22 cellular contexts compared by ENCODE assay signal in the genomic region with DNA sequence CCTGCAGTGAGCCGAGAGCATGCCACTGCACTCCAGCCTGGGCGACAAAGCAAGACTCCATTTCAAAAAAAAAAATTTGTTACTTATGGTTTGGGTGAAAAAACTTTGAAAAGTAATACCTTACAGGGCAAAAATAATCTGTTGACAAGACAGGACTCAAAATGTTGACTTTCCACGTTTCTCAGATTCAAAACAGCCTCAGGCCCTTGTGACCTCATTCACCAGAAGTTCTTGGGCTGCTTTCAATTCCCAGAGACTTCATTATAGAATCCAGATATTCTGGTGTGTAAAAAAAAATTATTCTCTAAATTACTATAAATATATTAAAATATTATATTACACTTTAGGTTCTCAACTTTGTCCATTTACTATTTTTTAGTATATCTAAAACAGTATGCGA.
A peak's percentile ranks its signal among the peaks of the same experiment; 100 is the strongest.
DNase-seq lines count a peak whose midpoint lies in the region; ATAC-seq and TF ChIP-seq lines count a peak whose summit lies in the region.
"Had no signal": no experiment of that assay in that cellular context is flagged by ENCODE, and none has a peak within 500 bp of the region (broad histone marks: within the 10 kb centered on the region; RNA-seq: fewer than 3 reads in every experiment).

No MANE protein-coding gene starts in this region.

- no peaks in the 10 kb centered on the region; the same call in 1 of the 2 replicates for H3F3A ChIP-seq in GM23248 (ENCODE audit: insufficient read depth)
- no peaks in the 10 kb centered on the region for H3F3A ChIP-seq in PC-3 (ENCODE audit: low read length, unreplicated experiment)

- POLR2A ChIA-PET in PC-3 (lab: Charles Lee; ENCODE audit: unreplicated experiment), result no interaction called here

- H2BK12ac ChIP-seq in mesenchymal stem cell (ENCODE audit: low read length in 2 of 2), result no peak overlapping the region

- peak; percentile 16 for DNase-seq in EL
- DNase-seq in GM23248, result peak; percentile 22
- DNase-seq in adipocyte (ENCODE audit: low read depth), result peak; percentile 24
- no peak for DNase-seq in mesenchymal stem cell
- DNase-seq in PC-3, result no peak
- DNase-seq: 8988T; ACHN; BE2C; C1 segment of cervical spinal cord; CD4-positive, alpha-beta memory T cell; CD4-positive, CD25-positive, alpha-beta regulatory T cell; CD8-positive, alpha-beta memory T cell; COR-L47; DMS 273 treated with DMSO at 0.1 percent for 48 hours; DMS153; DMS79 treated with DMSO at 0.1 percent for 48 hours; GDM1 had no signal

- 62 to 73% methylated on average over 4 of the region's 4 CpGs for WGBS in GM23248 (ENCODE audit: low coverage in 1 of 2, low lambda C conversion rate in 2 of 2, missing lambda C conversion rate in 2 of 2), 2 experiments
- WGBS in mesenchymal stem cell, result 82% methylated on average over 2 of the region's 4 CpGs

- intact Hi-C loops in PC-3 (cut with micrococcal nuclease), result no loop called here

- H3K27ac ChIP-seq in GM23248 (no peak overlapping the region), mesenchymal stem cell (ENCODE audit: low read length, poor library complexity, severe bottlenecking) (no peak overlapping the region), PC-3 (ENCODE audit: low read length) (no peak overlapping the region)
- H3K27ac ChIP-seq: BLaER1 had no signal

- no peak overlapping the region for H4K91ac ChIP-seq in mesenchymal stem cell (ENCODE audit: low read length)

- no peaks in the 10 kb centered on the region for H3K27me3 ChIP-seq in GM23248 (replicated peaks; ENCODE audit: insufficient read depth)
- H3K27me3 ChIP-seq in adipocyte (replicated peaks; ENCODE audit: control insufficient read depth, insufficient read depth, low read length), result no peaks in the 10 kb centered on the region
- H3K27me3 ChIP-seq in mesenchymal stem cell (ENCODE audit: control insufficient read depth in 1 of 2, insufficient read depth in 1 of 2, low read length in 2 of 2), result peaks cover 0 to 15% of the 10 kb centered on the region in 2 experiments
- H3K27me3 ChIP-seq in PC-3 (ENCODE audit: low read length), result no peaks in the 10 kb centered on the region
- H3K27me3 ChIP-seq: BE2C, BLaER1 had no signal

- H3K79me2 ChIP-seq in GM23248 (ENCODE audit: insufficient read depth) (0 out of 2 replicates have a peak, but pooled peaks cover 12% of the 10 kb centered on the region), PC-3 (ENCODE audit: low read length) (no peaks in the 10 kb centered on the region)

- H3K9me3 ChIP-seq in GM23248 (ENCODE audit: low read depth), result no peaks in the 10 kb centered on the region
- no peaks in the 10 kb centered on the region for H3K9me3 ChIP-seq in adipocyte (ENCODE audit: control insufficient read depth, low read length)
- no peaks in the 10 kb centered on the region for H3K9me3 ChIP-seq in mesenchymal stem cell (ENCODE audit: control insufficient read depth, low read length)
- H3K9me3 ChIP-seq in PC-3 (ENCODE audit: low read length), result no peaks in the 10 kb centered on the region
- H3K9me3 ChIP-seq: BE2C had no signal

- H4K20me1 ChIP-seq in GM23248 (ENCODE audit: insufficient read depth) (no peaks in the 10 kb centered on the region), PC-3 (ENCODE audit: low read length) (no peaks in the 10 kb centered on the region)

- H3K9ac ChIP-seq in GM23248 (no peak overlapping the region), adipocyte (ENCODE audit: low read length) (no peak overlapping the region), mesenchymal stem cell (ENCODE audit: low read length) (no peak overlapping the region), PC-3 (ENCODE audit: low read length) (no peak overlapping the region)
- H3K9ac ChIP-seq: BLaER1 had no signal

- no peak overlapping the region for H3K4ac ChIP-seq in mesenchymal stem cell (ENCODE audit: low read depth in 1 of 2, low read length in 2 of 2)

- no peak overlapping the region for H3K18ac ChIP-seq in mesenchymal stem cell (ENCODE audit: low read depth in 1 of 2, low read length in 2 of 2)

- no peak overlapping the region for H2BK15ac ChIP-seq in mesenchymal stem cell (ENCODE audit: low read depth, poor library complexity, severe bottlenecking)

- H3K4me1 ChIP-seq in GM23248 (ENCODE audit: insufficient read depth) (no peaks in the 10 kb centered on the region), adipocyte (ENCODE audit: control insufficient read depth, insufficient read depth, low read length) (peaks cover 5% of the 10 kb centered on the region), mesenchymal stem cell (ENCODE audit: control insufficient read depth, insufficient read depth, low read depth, low read length) (no peaks in the 10 kb centered on the region), PC-3 (ENCODE audit: insufficient read depth, low read length) (no peaks in the 10 kb centered on the region)
- H3K4me1 ChIP-seq: BE2C had no signal

- H2AFZ ChIP-seq in GM23248 (no peak overlapping the region), mesenchymal stem cell (ENCODE audit: low read depth, low read length) (no peak overlapping the region), PC-3 (ENCODE audit: low read length) (no peak overlapping the region)

- CTCF ChIA-PET in PC-3 (lab: Charles Lee), result no interaction called here

- H3K36me3 ChIP-seq in GM23248 (ENCODE audit: low read depth) (no peaks in the 10 kb centered on the region), adipocyte (ENCODE audit: control insufficient read depth, insufficient read depth, low read length, severe bottlenecking) (no peaks in the 10 kb centered on the region), mesenchymal stem cell (ENCODE audit: control insufficient read depth in 1 of 2, insufficient read depth in 2 of 2, low read depth in 1 of 2, low read length in 2 of 2) (no peaks in the 10 kb centered on the region), PC-3 (ENCODE audit: low read depth, low read length) (no peaks in the 10 kb centered on the region)
- H3K36me3 ChIP-seq: BE2C had no signal

- no peak for ATAC-seq in PC-3
- no peak for ATAC-seq in GM21423 (IDR thresholded peaks at IDR 0.05; ENCODE audit: unreplicated experiment)
- no peak for ATAC-seq in HG03108 (IDR thresholded peaks at IDR 0.05; ENCODE audit: unreplicated experiment)
- no peak for ATAC-seq in HG03439 (IDR thresholded peaks at IDR 0.05; ENCODE audit: unreplicated experiment)
- ATAC-seq: GM12878 had no signal

- no peak overlapping the region for H2BK5ac ChIP-seq in mesenchymal stem cell (ENCODE audit: low read depth, low read length, poor library complexity, severe bottlenecking)

- no peak overlapping the region for H2AK5ac ChIP-seq in mesenchymal stem cell (ENCODE audit: low read length, severe bottlenecking)

- peak overlapping the region; percentile 5 for H2BK120ac ChIP-seq in mesenchymal stem cell (ENCODE audit: low read depth, low read length)

- H3K4me3 ChIP-seq in GM23248 (no peak overlapping the region), adipocyte (ENCODE audit: low read length) (no peak overlapping the region), mesenchymal stem cell (ENCODE audit: insufficient read depth in 1 of 2, low read depth in 1 of 2, low read length in 2 of 2) (no peak overlapping the region), PC-3 (ENCODE audit: low read length) (no peak overlapping the region)
- H3K4me3 ChIP-seq: BLaER1, GM12878 had no signal

- no TSS peak for BruUV-seq in PC-3 (replicated peaks; lab: Mats Ljungman, UMichigan)

- in situ Hi-C loops in GM23248 (cut with MboI), result no loop called here

- no peak overlapping the region for H3K23ac ChIP-seq in mesenchymal stem cell (ENCODE audit: low read length in 2 of 2)

- H3K4me2 ChIP-seq in GM23248 (ENCODE audit: unreplicated experiment) (no peak overlapping the region), mesenchymal stem cell (ENCODE audit: low read length, poor library complexity, severe bottlenecking) (no peak overlapping the region), PC-3 (ENCODE audit: low read length) (no peak overlapping the region)

- H3K14ac ChIP-seq in mesenchymal stem cell (ENCODE audit: low read length in 2 of 2), result no peak overlapping the region

- no peak for TF ChIP-seq CTCF in PC-3 (conservative IDR thresholded peaks at IDR 0.05; ENCODE audit: low read depth, low read length)

- H3K9me2 ChIP-seq in GM23248 (ENCODE audit: insufficient read depth) (no peaks in the 10 kb centered on the region), PC-3 (replicated peaks; ENCODE audit: low read length) (no peaks in the 10 kb centered on the region)

- no peaks in the 10 kb centered on the region for H3K79me1 ChIP-seq in mesenchymal stem cell (replicated peaks; ENCODE audit: low read length, poor library complexity, severe bottlenecking)

- H4K8ac ChIP-seq in mesenchymal stem cell (ENCODE audit: low read length), result no peak overlapping the region

Comparison
In these comparisons a context has a peak if more than half of its experiments do, and no peak if none do; other contexts are left out.
1. DNase-seq: peak in EL (single experiment), GM23248 (single experiment) and adipocyte (single experiment); none in mesenchymal stem cell (single experiment) and PC-3 (single experiment).